ENCODE assay signal across 27 cellular contexts in the genomic region with DNA sequence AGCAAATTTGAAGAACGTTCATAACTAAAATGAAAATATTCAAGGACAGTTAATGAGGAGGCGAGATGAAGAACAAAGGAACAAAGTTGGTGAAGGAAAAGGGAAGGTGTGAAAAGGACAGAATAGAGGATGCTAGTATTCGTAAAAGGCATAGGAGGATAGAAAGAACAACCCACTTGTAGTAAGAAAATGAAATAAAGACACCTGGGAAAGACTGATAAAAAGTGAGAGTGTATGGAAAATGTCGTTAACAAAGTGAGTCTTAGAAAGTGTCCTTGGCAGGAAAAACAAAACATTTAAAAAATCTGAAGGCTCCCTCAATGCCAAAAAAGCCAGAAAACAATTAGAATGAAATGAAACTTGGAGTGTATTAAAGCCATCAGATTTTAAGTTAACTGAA.
"Had no signal": no experiment of that assay in that cellular context is flagged by ENCODE, and none has a peak within 500 bp of the region (broad histone marks: within the 10 kb centered on the region; RNA-seq: fewer than 3 reads in every experiment).

No MANE protein-coding gene starts in this region.

- H3K9me3 Mint-ChIP-seq: memory B cell; naive thymus-derived CD4-positive, alpha-beta T cell had no signal

- H3K27me3 ChIP-seq: dorsolateral prefrontal cortex, esophagus squamous epithelium, gastrocnemius medialis, heart right ventricle, left lung had no signal

- H3K4me3 Mint-ChIP-seq: memory B cell; naive thymus-derived CD4-positive, alpha-beta T cell had no signal

- DNase-seq: dermis blood vessel endothelial cell; dorsolateral prefrontal cortex; effector CD4-positive, alpha-beta T cell; effector memory CD4-positive, alpha-beta T cell; erythroblast; esophagus squamous epithelium; foreskin fibroblast; foreskin melanocyte; gastrocnemius medialis; glutamatergic neuron; head of caudate nucleus; heart right ventricle; hippocampal formation; left cardiac atrium; left lung; left ventricle myocardium superior; lower lobe of right lung; mesendoderm; midbrain; naive thymus-derived CD4-positive, alpha-beta T cell had no signal

- ATAC-seq: esophagus mucosa; gastrocnemius medialis; heart right ventricle; left cardiac atrium; left lung; left ventricle myocardium superior; lower lobe of right lung; naive thymus-derived CD4-positive, alpha-beta T cell had no signal

- H3K27ac ChIP-seq: coronary artery, dorsolateral prefrontal cortex, epithelial cell of prostate, esophagus squamous epithelium, gastrocnemius medialis, heart right ventricle, left lung, lower lobe of right lung had no signal

- H3K27me3 Mint-ChIP-seq: memory B cell; naive thymus-derived CD4-positive, alpha-beta T cell had no signal

- H3K27ac Mint-ChIP-seq: memory B cell; naive thymus-derived CD4-positive, alpha-beta T cell had no signal

- FAIRE-seq: colon, islet of Langerhans, keratinocyte had no signal

- H3K4me1 Mint-ChIP-seq: memory B cell had no signal

- H3K9me3 ChIP-seq: esophagus squamous epithelium, gastrocnemius medialis, heart right ventricle, left lung, lower lobe of right lung had no signal

- H3K36me3 ChIP-seq: gastrocnemius medialis, left lung had no signal

- H3K4me3 ChIP-seq: coronary artery, dorsolateral prefrontal cortex, esophagus squamous epithelium, gastrocnemius medialis, heart right ventricle, left lung, lower lobe of right lung had no signal
